10 cellular contexts compared by ENCODE assay signal in the genomic region with DNA sequence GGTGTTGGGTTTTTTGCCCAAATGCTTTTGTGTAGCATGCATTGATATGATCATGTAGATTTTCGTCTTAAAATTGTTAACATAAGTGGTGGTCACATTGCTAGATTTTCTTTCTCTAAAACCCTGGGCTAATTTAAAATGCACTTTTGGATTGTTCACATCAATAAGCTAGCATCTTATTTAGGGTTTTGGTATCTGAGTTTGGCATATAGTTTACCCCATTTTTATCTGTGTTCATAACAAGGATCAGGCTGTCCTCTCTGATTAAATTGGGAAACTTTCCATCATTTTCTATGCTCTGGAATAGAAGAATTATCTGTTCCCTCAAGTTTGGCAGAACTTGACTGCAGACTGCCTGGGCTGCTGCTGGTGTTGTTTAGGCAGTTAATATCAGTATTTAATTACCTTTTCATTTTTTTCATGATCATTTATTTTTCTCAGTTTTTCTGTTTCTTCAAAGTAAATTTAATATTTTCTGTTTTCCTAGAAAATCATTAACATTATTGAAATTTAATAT. TPM values are rescaled to one million over a fixed set of nuclear protein-coding genes. Genes with fewer than 3 reads are reported as not detected.
A peak's percentile ranks its signal among the peaks of the same experiment; 100 is the strongest.
DNase-seq lines count a peak whose midpoint lies in the region; ATAC-seq and TF ChIP-seq lines count a peak whose summit lies in the region.
"Had no signal": no experiment of that assay in that cellular context is flagged by ENCODE, and none has a peak within 500 bp of the region (broad histone marks: within the 10 kb centered on the region; RNA-seq: fewer than 3 reads in every experiment).

No MANE protein-coding gene starts in this region.

- peaks cover 38% of the 10 kb centered on the region for H3K27me3 Mint-ChIP-seq in Caco-2 (ENCODE audit: insufficient read depth, unreplicated experiment)
- H3K27me3 Mint-ChIP-seq in activated T-helper 1 cell treated with anti-CD3 and anti-CD28 coated beads, Interleukin-12 subunit alpha, Interleukin-12 subunit beta, Interleukin-2, Interleukin-4 antibody, amounts not matched to agents 30 ng/mL and 10 ng/mL and 1 ng/mL, durations not matched to agents 14 hours and 24 hours and 36 hours (ENCODE audit: insufficient read depth), result peaks cover 65% of the 10 kb centered on the region
- H3K27me3 Mint-ChIP-seq in memory B cell, result peaks cover 12% of the 10 kb centered on the region

- no peak for DNase-seq in Caco-2
- DNase-seq in activated T-helper 1 cell treated with anti-CD3 and anti-CD28 coated beads, Interleukin-12 subunit alpha, Interleukin-12 subunit beta, Interleukin-2, Interleukin-4 antibody, amounts not matched to agents 30 ng/mL and 10 ng/mL and 1 ng/mL, durations not matched to agents 14 hours and 24 hours and 36 hours (ENCODE audit: low spot score), result no peak
- DNase-seq in memory B cell (ENCODE audit: low spot score in 2 of 2), result no peak
- DNase-seq in NCI-H226, result no peak
- DNase-seq in neuronal stem cell (ENCODE audit: low spot score), result no peak
- DNase-seq in stimulated activated CD4-positive, alpha-beta T cell treated with anti-CD3 and anti-CD28 coated beads, Interleukin-1b, Interleukin-23, amount 100 ng/mL, for 48 hours, result no peak
- DNase-seq: spleen; stimulated activated CD8-positive, alpha-beta memory T cell treated with anti-CD3 and anti-CD28 coated beads, Interleukin-4, amount 100 ng/mL, for 48 hours had no signal

- POLR2A ChIA-PET in Caco-2 (lab: Charles Lee), result no interaction called here

- no peaks in the 10 kb centered on the region for H3K9me3 ChIP-seq in Caco-2
- H3K9me3 ChIP-seq in neuronal stem cell (replicated peaks in 1 of 2; ENCODE audit: control insufficient read depth in 2 of 2, insufficient read depth in 1 of 2, low read depth in 1 of 2, low read length in 2 of 2), result peaks cover 0 to 3% of the 10 kb centered on the region in 2 donors
- H3K9me3 ChIP-seq: spleen had no signal

- H2BK120ac ChIP-seq in neuronal stem cell (ENCODE audit: low read depth, low read length), result no peak overlapping the region

- H3K4me3 ChIP-seq in Caco-2 (ENCODE audit: low read depth, low read length) (no peak overlapping the region), neuronal stem cell (ENCODE audit: low read length in 2 of 2) (no peak overlapping the region)

- no peak overlapping the region for H2BK12ac ChIP-seq in neuronal stem cell (ENCODE audit: low read length)

- H3K4me1 Mint-ChIP-seq in Caco-2 (ENCODE audit: low read depth, unreplicated experiment) (peaks cover 17% of the 10 kb centered on the region), memory B cell (peaks cover 6% of the 10 kb centered on the region)
- H3K4me1 Mint-ChIP-seq in activated T-helper 1 cell treated with anti-CD3 and anti-CD28 coated beads, Interleukin-12 subunit alpha, Interleukin-12 subunit beta, Interleukin-2, Interleukin-4 antibody, amounts not matched to agents 30 ng/mL and 10 ng/mL and 1 ng/mL, durations not matched to agents 14 hours and 24 hours and 36 hours (ENCODE audit: low read depth), result peaks cover 15% of the 10 kb centered on the region

- BruUV-seq in Caco-2 (replicated peaks; lab: Mats Ljungman, UMichigan), result no TSS peak

- H2AK5ac ChIP-seq in neuronal stem cell (ENCODE audit: low read depth, low read length), result no peak overlapping the region

- H3K14ac ChIP-seq in neuronal stem cell (ENCODE audit: low read length), result no peak overlapping the region

- H3K9ac ChIP-seq in neuronal stem cell (ENCODE audit: low read depth, low read length, poor library complexity), result no peak overlapping the region

- H3K27ac Mint-ChIP-seq in Caco-2 (ENCODE audit: unreplicated experiment), result no peak overlapping the region
- no peak overlapping the region for H3K27ac Mint-ChIP-seq in activated T-helper 1 cell treated with anti-CD3 and anti-CD28 coated beads, Interleukin-12 subunit alpha, Interleukin-12 subunit beta, Interleukin-2, Interleukin-4 antibody, amounts not matched to agents 30 ng/mL and 10 ng/mL and 1 ng/mL, durations not matched to agents 14 hours and 24 hours and 36 hours
- H3K27ac Mint-ChIP-seq in memory B cell, result no peak overlapping the region

- H3K36me3 ChIP-seq in Caco-2 (ENCODE audit: control insufficient read depth, insufficient read depth, low read length) (no peaks in the 10 kb centered on the region), neuronal stem cell (replicated peaks in 1 of 2; ENCODE audit: control insufficient read depth in 2 of 2, insufficient read depth in 2 of 2, low read length in 2 of 2) (no peaks in the 10 kb centered on the region)
- H3K36me3 ChIP-seq: spleen had no signal

- no CpG with 5 or more reads among the region's 1 CpG for WGBS in neuronal stem cell (ENCODE audit: extremely low coverage in 2 of 2, insufficient read length in 2 of 2, insufficient replicate concordance in 1 of 2), 2 donors

- no peaks in the 10 kb centered on the region; the same call in 1 of the 2 replicates for H3K4me1 ChIP-seq in Caco-2
- peaks cover 2 to 4% of the 10 kb centered on the region in 2 donors for H3K4me1 ChIP-seq in neuronal stem cell (ENCODE audit: control insufficient read depth in 2 of 2, insufficient read depth in 1 of 2, low read depth in 1 of 2, low read length in 2 of 2)

- H2BK15ac ChIP-seq in neuronal stem cell (ENCODE audit: low read length), result no peak overlapping the region

- CTCF ChIA-PET in Caco-2 (lab: Charles Lee), result interaction anchor here (2.1 to 2.7 kb wide), 2 partner anchors 18 to 85 kb away, joined by 24 to 60 read pairs; no protein-coding TSS in a partner anchor

- H2AFZ ChIP-seq in neuronal stem cell (ENCODE audit: low read length), result no peak overlapping the region

- ATAC-seq in memory B cell (ENCODE audit: low read depth) (no peak), HG03025 (IDR thresholded peaks at IDR 0.05; ENCODE audit: low FRiP score, unreplicated experiment) (no peak)

- intact Hi-C loops in Caco-2 (cut with micrococcal nuclease; ENCODE audit: unreplicated experiment), result no loop called here
- intact Hi-C loops in activated T-helper 1 cell treated with anti-CD3 and anti-CD28 coated beads, Interleukin-12 subunit alpha, Interleukin-12 subunit beta, Interleukin-2, Interleukin-4 antibody, amounts not matched to agents 30 ng/mL and 10 ng/mL and 1 ng/mL, durations not matched to agents 14 hours and 24 hours and 36 hours (cut with micrococcal nuclease), result no loop called here

- H3K23ac ChIP-seq in neuronal stem cell (ENCODE audit: low read depth, low read length, poor library complexity), result no peak overlapping the region

- no peak overlapping the region for H2BK5ac ChIP-seq in neuronal stem cell (ENCODE audit: low read length)

- H4K91ac ChIP-seq in neuronal stem cell (ENCODE audit: low read depth, low read length, poor library complexity), result no peak overlapping the region

- H3K27ac ChIP-seq in 22Rv1, result peak overlapping the region; percentile 80
- no peak overlapping the region for H3K27ac ChIP-seq in neuronal stem cell (replicated peaks; ENCODE audit: low read length)

- H3K4me2 ChIP-seq in neuronal stem cell (ENCODE audit: insufficient read depth, low read length, poor library complexity, severe bottlenecking), result no peak overlapping the region

- H3K9me3 Mint-ChIP-seq in Caco-2 (ENCODE audit: unreplicated experiment) (no peaks in the 10 kb centered on the region), memory B cell (no peaks in the 10 kb centered on the region)
- no peaks in the 10 kb centered on the region for H3K9me3 Mint-ChIP-seq in activated T-helper 1 cell treated with anti-CD3 and anti-CD28 coated beads, Interleukin-12 subunit alpha, Interleukin-12 subunit beta, Interleukin-2, Interleukin-4 antibody, amounts not matched to agents 30 ng/mL and 10 ng/mL and 1 ng/mL, durations not matched to agents 14 hours and 24 hours and 36 hours

- H3K4me3 Mint-ChIP-seq in Caco-2 (ENCODE audit: unreplicated experiment) (peak overlapping the region; percentile 96), memory B cell (peak overlapping the region; percentile 30)
- H3K4me3 Mint-ChIP-seq in activated T-helper 1 cell treated with anti-CD3 and anti-CD28 coated beads, Interleukin-12 subunit alpha, Interleukin-12 subunit beta, Interleukin-2, Interleukin-4 antibody, amounts not matched to agents 30 ng/mL and 10 ng/mL and 1 ng/mL, durations not matched to agents 14 hours and 24 hours and 36 hours, result peak overlapping the region; percentile 82

- no peak overlapping the region for H4K8ac ChIP-seq in neuronal stem cell (ENCODE audit: low read depth, low read length)

- no peak for TF ChIP-seq CTCF in 22Rv1 (IDR thresholded peaks at IDR 0.05)
- TF ChIP-seq CTCF in Caco-2 (IDR thresholded peaks at IDR 0.05; ENCODE audit: insufficient read depth in 1 of 2, low read depth in 1 of 2, low read length in 1 of 2, severe bottlenecking in 1 of 2, unreplicated experiment in 1 of 2), result no peak

- H3K18ac ChIP-seq in neuronal stem cell (ENCODE audit: low read length), result no peak overlapping the region

- H3K27me3 ChIP-seq in Caco-2 (replicated peaks; ENCODE audit: control insufficient read depth, insufficient read depth, low read length), result peaks cover 2% of the 10 kb centered on the region
- H3K27me3 ChIP-seq in neuronal stem cell (ENCODE audit: control insufficient read depth in 3 of 3, insufficient read depth in 3 of 3, low read depth in 1 of 3, low read length in 3 of 3), result peaks cover 3 to 54% (median 23%) of the 10 kb centered on the region in 3 experiments

- no peaks in the 10 kb centered on the region for H3K36me3 Mint-ChIP-seq in Caco-2 (ENCODE audit: insufficient read depth, unreplicated experiment)
- no peaks in the 10 kb centered on the region for H3K36me3 Mint-ChIP-seq in activated T-helper 1 cell treated with anti-CD3 and anti-CD28 coated beads, Interleukin-12 subunit alpha, Interleukin-12 subunit beta, Interleukin-2, Interleukin-4 antibody, amounts not matched to agents 30 ng/mL and 10 ng/mL and 1 ng/mL, durations not matched to agents 14 hours and 24 hours and 36 hours (ENCODE audit: low read depth)
- H3K36me3 Mint-ChIP-seq in memory B cell, result no peaks in the 10 kb centered on the region

- H3K79me1 ChIP-seq in neuronal stem cell (ENCODE audit: low read depth, low read length), result no peaks in the 10 kb centered on the region

- no peak overlapping the region for H3K4ac ChIP-seq in neuronal stem cell (ENCODE audit: low read length)

RNA-seq across cellular contexts. Expression of gene SPECC1, which starts 1.8 kb away (rescaled TPM):
- total RNA-seq in Caco-2 (2022), result 111 and 123 TPM in 2 replicates
- 7.2 and 11.1 TPM in 2 replicates for total RNA-seq in activated T-helper 1 cell treated with anti-CD3 and anti-CD28 coated beads, Interleukin-12 subunit alpha, Interleukin-12 subunit beta, Interleukin-2, Interleukin-4 antibody, amounts not matched to agents 30 ng/mL and 10 ng/mL and 1 ng/mL, durations not matched to agents 14 hours and 24 hours and 36 hours
- 39.4 TPM for polyA plus RNA-seq in neuronal stem cell (2013, experiment 1 of 2)
- 40.3 TPM for polyA plus RNA-seq in neuronal stem cell (2013, experiment 2 of 2)

RNA-seq across cellular contexts. Expression of gene AKAP10, which starts 33.3 kb away (rescaled TPM):
- 39.9 and 41.2 TPM in 2 replicates for total RNA-seq in Caco-2 (2022)
- total RNA-seq in activated T-helper 1 cell treated with anti-CD3 and anti-CD28 coated beads, Interleukin-12 subunit alpha, Interleukin-12 subunit beta, Interleukin-2, Interleukin-4 antibody, amounts not matched to agents 30 ng/mL and 10 ng/mL and 1 ng/mL, durations not matched to agents 14 hours and 24 hours and 36 hours, result 38.8 and 39.3 TPM in 2 replicates
- polyA plus RNA-seq in neuronal stem cell (2013, experiment 1 of 2), result 16.7 TPM
- polyA plus RNA-seq in neuronal stem cell (2013, experiment 2 of 2), result 16.2 TPM

Comparison
In these comparisons a context has a peak if more than half of its experiments do, and no peak if none do; other contexts are left out.
1. H3K4me3 Mint-ChIP-seq: peak in every context shown above with its lines; median percentile 96 in Caco-2; 82 in activated T-helper 1 cell treated with anti-CD3 and anti-CD28 coated beads, Interleukin-12 subunit alpha, Interleukin-12 subunit beta, Interleukin-2, Interleukin-4 antibody, amounts not matched to agents 30 ng/mL and 10 ng/mL and 1 ng/mL, durations not matched to agents 14 hours and 24 hours and 36 hours; 30 in memory B cell.